In the genomic region with DNA sequence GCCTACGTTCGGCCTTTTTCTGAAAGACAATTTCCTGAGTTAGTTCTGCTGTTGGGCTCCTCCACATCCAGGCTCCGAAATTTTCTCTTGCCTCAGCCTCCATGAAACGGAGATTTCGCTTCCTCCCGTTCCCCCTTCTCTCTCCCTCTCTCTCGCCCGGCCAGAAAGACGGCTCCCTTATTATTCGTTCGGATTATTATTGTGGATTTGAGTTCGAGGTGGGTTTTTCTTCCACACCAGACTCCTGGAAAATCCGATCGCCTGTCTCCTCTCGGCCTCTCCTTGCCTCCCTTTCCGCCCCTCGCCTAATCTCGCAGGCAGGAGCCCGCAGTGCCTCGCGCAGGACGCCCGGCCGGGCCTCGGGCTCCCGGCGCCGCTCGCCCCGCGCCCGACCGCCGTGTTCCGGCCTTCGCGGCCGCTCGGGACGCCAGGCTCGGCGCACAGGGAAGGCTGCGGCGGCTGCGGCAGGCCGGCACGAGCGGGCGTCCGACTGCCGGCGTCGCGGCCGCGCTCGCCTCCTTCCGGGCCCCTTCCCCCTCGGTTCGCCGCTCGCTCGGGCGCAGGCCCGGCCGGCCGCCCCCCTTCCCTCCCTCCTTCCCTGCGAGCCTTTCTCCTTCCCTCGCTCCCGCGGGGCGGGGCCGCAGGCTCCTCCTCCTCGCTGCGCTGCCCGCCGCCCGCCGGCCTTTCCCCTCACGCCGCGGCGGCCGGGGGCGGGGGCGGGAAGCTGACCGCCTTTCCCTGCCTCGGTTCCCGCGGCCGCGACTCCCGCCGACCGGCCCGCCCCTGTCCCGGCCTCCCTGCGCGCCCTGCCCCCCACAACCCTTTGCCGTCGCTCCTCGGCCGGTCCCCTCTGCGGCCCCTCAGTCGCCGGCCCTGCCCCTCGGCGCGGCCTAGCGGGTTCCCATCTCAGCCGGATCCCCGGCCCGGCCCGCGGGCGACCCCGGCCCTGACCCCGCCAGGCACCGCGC, we compare ENCODE assay signal across 8 cellular contexts. TPM values are rescaled to one million over a fixed set of nuclear protein-coding genes. Genes with fewer than 3 reads are reported as not detected.
DNase-seq lines count a peak whose midpoint lies in the region; ATAC-seq and TF ChIP-seq lines count a peak whose summit lies in the region.

A gene with protein sequence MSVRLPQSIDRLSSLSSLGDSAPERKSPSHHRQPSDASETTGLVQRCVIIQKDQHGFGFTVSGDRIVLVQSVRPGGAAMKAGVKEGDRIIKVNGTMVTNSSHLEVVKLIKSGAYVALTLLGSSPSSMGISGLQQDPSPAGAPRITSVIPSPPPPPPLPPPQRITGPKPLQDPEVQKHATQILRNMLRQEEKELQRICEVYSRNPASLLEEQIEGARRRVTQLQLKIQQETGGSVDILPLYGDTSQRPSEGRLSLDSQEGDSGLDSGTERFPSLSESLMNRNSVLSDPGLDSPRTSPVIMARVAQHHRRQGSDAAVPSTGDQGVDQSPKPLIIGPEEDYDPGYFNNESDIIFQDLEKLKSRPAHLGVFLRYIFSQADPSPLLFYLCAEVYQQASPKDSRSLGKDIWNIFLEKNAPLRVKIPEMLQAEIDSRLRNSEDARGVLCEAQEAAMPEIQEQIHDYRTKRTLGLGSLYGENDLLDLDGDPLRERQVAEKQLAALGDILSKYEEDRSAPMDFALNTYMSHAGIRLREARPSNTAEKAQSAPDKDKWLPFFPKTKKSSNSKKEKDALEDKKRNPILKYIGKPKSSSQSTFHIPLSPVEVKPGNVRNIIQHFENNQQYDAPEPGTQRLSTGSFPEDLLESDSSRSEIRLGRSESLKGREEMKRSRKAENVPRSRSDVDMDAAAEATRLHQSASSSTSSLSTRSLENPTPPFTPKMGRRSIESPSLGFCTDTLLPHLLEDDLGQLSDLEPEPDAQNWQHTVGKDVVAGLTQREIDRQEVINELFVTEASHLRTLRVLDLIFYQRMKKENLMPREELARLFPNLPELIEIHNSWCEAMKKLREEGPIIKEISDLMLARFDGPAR (N-terminal part only) (minus strand): TSS at position 492 of the 968 bp plus-strand sequence. CDS start 1,412 bp downstream, outside the sequence.

- H3K27ac Mint-ChIP-seq in activated B cell treated with CpG ODN at 0.5 μM for 24 hours, result no peak within 1 kb of the TSS
- peak within 1 kb of the TSS in 1 of 2 donors; percentile 14 for H3K27ac Mint-ChIP-seq in effector memory CD8-positive, alpha-beta T cell

- no peaks in the 10 kb centered on the region for H3K36me3 ChIP-seq in right lobe of liver

- CTCF ChIA-PET in activated B cell treated with CpG ODN at 0.5 μM for 24 hours (lab: Charles Lee), result no interaction called here

- H3K4me1 Mint-ChIP-seq in activated B cell treated with CpG ODN at 0.5 μM for 24 hours, result peaks cover 11% of the 10 kb centered on the region
- H3K4me1 Mint-ChIP-seq in effector memory CD8-positive, alpha-beta T cell (ENCODE audit: low read depth in 2 of 2), result peaks cover 7 to 10% of the 10 kb centered on the region in 2 donors

- POLR2A ChIA-PET in activated B cell treated with CpG ODN at 0.5 μM for 24 hours (lab: Charles Lee), result no interaction called here

- H3K9me3 Mint-ChIP-seq in activated B cell treated with CpG ODN at 0.5 μM for 24 hours, result no peaks in the 10 kb centered on the region
- no peaks in the 10 kb centered on the region for H3K9me3 Mint-ChIP-seq in effector memory CD8-positive, alpha-beta T cell

- no peaks in the 10 kb centered on the region for H3K9me3 ChIP-seq in right lobe of liver

- peak within 1 kb of the TSS; percentile 89 for H3K4me3 Mint-ChIP-seq in activated B cell treated with CpG ODN at 0.5 μM for 24 hours
- H3K4me3 Mint-ChIP-seq in effector memory CD8-positive, alpha-beta T cell, result peak within 1 kb of the TSS; percentile 88 to 92

- WGBS in right lobe of liver (ENCODE audit: insufficient coverage, low coverage, low lambda C conversion rate, missing lambda C conversion rate), result under 1% methylated on average over 29 of the region's 120 CpGs

- peaks cover 0 to 30% (median 10%) of the 10 kb centered on the region in 4 donors for H3K4me1 ChIP-seq in right lobe of liver

- no peak for TF ChIP-seq CTCF in activated B cell treated with CpG ODN at 0.5 μM for 24 hours (IDR thresholded peaks at IDR 0.05)
- no peak for TF ChIP-seq CTCF in right lobe of liver (IDR thresholded peaks at IDR 0.05)

- H3K27ac ChIP-seq in right lobe of liver, result peak within 1 kb of the TSS; percentile 77 to 85 (median 81)

- peak; percentile 19 for DNase-seq in activated naive CD4-positive, alpha-beta T cell treated with Interleukin-2 at 50 U/mL for 16 hours
- DNase-seq in activated naive CD4-positive, alpha-beta T cell (lab: John Stamatoyannopoulos, UW), result no peak
- DNase-seq in NCI-H2171 treated with DMSO at 0.1 percent for 48 hours (lab: John Stamatoyannopoulos, UW), result peak; percentile 66
- DNase-seq in activated B cell treated with CpG ODN at 0.5 μM for 24 hours, result peak; percentile 34
- DNase-seq in effector memory CD8-positive, alpha-beta T cell, result peak in 1 of 3 experiments; percentile 6
- peak; percentile 94 to 95 (median 95) for DNase-seq in right lobe of liver
- peak; percentile 52 for DNase-seq in stimulated activated CD8-positive, alpha-beta memory T cell treated with anti-CD3 and anti-CD28 coated beads, Interleukin-4, amount 100 ng/mL, for 48 hours

- ATAC-seq in HG02885 (IDR thresholded peaks at IDR 0.05; ENCODE audit: poor library complexity, unreplicated experiment), result peak; percentile 85
- peak; percentile 56 for ATAC-seq in activated B cell treated with CpG ODN at 0.5 μM for 24 hours (ENCODE audit: low read depth)
- peak; percentile 50 for ATAC-seq in effector memory CD8-positive, alpha-beta T cell (replicated peaks)
- peak; percentile 96 to 98 (median 96) for ATAC-seq in right lobe of liver

- TF ChIP-seq POLR2A in right lobe of liver (IDR thresholded peaks at IDR 0.05), result peak; percentile 94

- H3K36me3 Mint-ChIP-seq in activated B cell treated with CpG ODN at 0.5 μM for 24 hours (ENCODE audit: low read depth), result no peaks in the 10 kb centered on the region
- no peaks in the 10 kb centered on the region for H3K36me3 Mint-ChIP-seq in effector memory CD8-positive, alpha-beta T cell (ENCODE audit: insufficient read depth)

- intact Hi-C loops in activated B cell treated with CpG ODN at 0.5 μM for 24 hours (cut with micrococcal nuclease), result no loop called here
- intact Hi-C loops in right lobe of liver (cut with DNase I), result no loop called here

- H3K4me3 ChIP-seq in right lobe of liver, result peak within 1 kb of the TSS; percentile 56 to 70 (median 68)

- no peaks in the 10 kb centered on the region for H3K27me3 ChIP-seq in right lobe of liver

- H3K27me3 Mint-ChIP-seq in activated B cell treated with CpG ODN at 0.5 μM for 24 hours, result peaks cover 62% of the 10 kb centered on the region
- peaks cover 82 to 89% of the 10 kb centered on the region in 2 donors for H3K27me3 Mint-ChIP-seq in effector memory CD8-positive, alpha-beta T cell

RNA-seq across cellular contexts. Expression of the gene that starts here (rescaled TPM):
- total RNA-seq in activated B cell treated with CpG ODN at 0.5 μM for 24 hours (0.95 and 1.8 TPM in 2 replicates), right lobe of liver (10 to 100 TPM; 10.5 to 18.7 (median 12.8) TPM)

Comparison
In these comparisons a context has a peak if more than half of its experiments do, and no peak if none do; other contexts are left out.
1. DNase-seq: peak in activated naive CD4-positive, alpha-beta T cell treated with Interleukin-2 at 50 U/mL for 16 hours (single experiment), NCI-H2171 treated with DMSO at 0.1 percent for 48 hours (single experiment), activated B cell treated with CpG ODN at 0.5 μM for 24 hours (single experiment), right lobe of liver (3 of 3) and stimulated activated CD8-positive, alpha-beta memory T cell treated with anti-CD3 and anti-CD28 coated beads, Interleukin-4, amount 100 ng/mL, for 48 hours (single experiment); none in activated naive CD4-positive, alpha-beta T cell (0 of 4).
2. Peak in every context shown above with its lines, with median percentiles within 50 percentile points of each other: ATAC-seq.